Comparison of ENCODE assay signal across 16 cellular contexts in genomic region chr2:42136832-42137821, GRCh38. TPM values are rescaled to one million over a fixed set of nuclear protein-coding genes. Genes with fewer than 3 reads are reported as not detected.
DNase-seq lines count a peak whose midpoint lies in the region; ATAC-seq and TF ChIP-seq lines count a peak whose summit lies in the region.
"Had no signal": no experiment of that assay in that cellular context is flagged by ENCODE, and none has a peak within 500 bp of the region (broad histone marks: within the 10 kb centered on the region; RNA-seq: fewer than 3 reads in every experiment).

No MANE protein-coding gene starts in this region.

- TF ChIP-seq CTCF in activated CD8-positive, alpha-beta T cell treated with anti-CD3 and anti-CD28 coated beads for 36 hours (IDR thresholded peaks at IDR 0.05): no peak
- TF ChIP-seq CTCF in tibial nerve (IDR thresholded peaks at IDR 0.05): no peak

- POLR2A ChIA-PET in activated CD8-positive, alpha-beta T cell treated with anti-CD3 and anti-CD28 coated beads for 36 hours (lab: Charles Lee): interaction anchor here (0.7 to 1.6 kb wide), 3 partner anchors 13 to 31 kb away, joined by 3 to 6 read pairs (median 4); no protein-coding TSS in a partner anchor

- H2AFZ ChIP-seq in ACC112 (ENCODE audit: low read length, unreplicated experiment) (no peak overlapping the region), mesenchymal stem cell (ENCODE audit: low read depth, low read length) (no peak overlapping the region)

- H3K18ac ChIP-seq in mesenchymal stem cell (ENCODE audit: low read depth in 1 of 2, low read length in 2 of 2): peak overlapping the region in 1 of 2 experiments; percentile 78

- H3K27ac ChIP-seq in ACC112 (ENCODE audit: low read depth, low read length): peak overlapping the region; percentile 22; the same call in 1 of the 2 replicates
- peak overlapping the region; percentile 0 for H3K27ac ChIP-seq in mesenchymal stem cell (ENCODE audit: low read length, poor library complexity, severe bottlenecking)
- peak overlapping the region in 2 of 4 donors; percentile 0 to 53 for H3K27ac ChIP-seq in tibial nerve

- DNase-seq in EL (peak; percentile 12), mesenchymal stem cell (peak; percentile 36), MG63 (no peak), activated gamma-delta T cell (lab: John Stamatoyannopoulos, UW) (no peak), tibial nerve (ENCODE audit: low spot score in 2 of 2) (no peak)
- DNase-seq in activated CD8-positive, alpha-beta T cell treated with anti-CD3 and anti-CD28 coated beads for 36 hours: no peak
- DNase-seq: AML-193; NCI-H1048; NCI-H446 treated with DMSO at 0.1 percent for 48 hours; retina; stimulated activated CD4-positive, alpha-beta T cell treated with anti-CD3 and anti-CD28 coated beads, Interleukin-4, amount 100 ng/mL, for 4 hours; stimulated activated naive CD4-positive, alpha-beta T cell treated with Interleukin-2 at 50 U/mL for 16 hours had no signal

- H3K4me2 ChIP-seq in mesenchymal stem cell (ENCODE audit: low read length, poor library complexity, severe bottlenecking): no peak overlapping the region

- no peak overlapping the region for H4K91ac ChIP-seq in mesenchymal stem cell (ENCODE audit: low read length)

- no peaks in the 10 kb centered on the region for H3K9me3 Mint-ChIP-seq in activated CD8-positive, alpha-beta T cell treated with anti-CD3 and anti-CD28 coated beads for 36 hours
- H3K9me3 Mint-ChIP-seq: T-helper 2 cell treated with Interferon-gamma antibody and Interleukin-4, amounts not matched to agents 5 μg/mL and 100 μg/mL, for 36 hours had no signal

- H3K36me3 ChIP-seq in ACC112 (ENCODE audit: insufficient read depth, low read length): no peaks in the 10 kb centered on the region
- no peaks in the 10 kb centered on the region for H3K36me3 ChIP-seq in mesenchymal stem cell (ENCODE audit: control insufficient read depth in 1 of 2, insufficient read depth in 2 of 2, low read depth in 1 of 2, low read length in 2 of 2)
- H3K36me3 ChIP-seq in MG63: no peaks in the 10 kb centered on the region
- H3K36me3 ChIP-seq in tibial nerve: no peaks in the 10 kb centered on the region

- H3K4me3 ChIP-seq in ACC112 (ENCODE audit: low read depth, low read length) (no peak overlapping the region), mesenchymal stem cell (ENCODE audit: insufficient read depth in 1 of 2, low read depth in 1 of 2, low read length in 2 of 2) (no peak overlapping the region), MG63 (no peak overlapping the region), tibial nerve (no peak overlapping the region)

- H4K8ac ChIP-seq in mesenchymal stem cell (ENCODE audit: low read length): no peak overlapping the region

- CTCF ChIA-PET in activated CD8-positive, alpha-beta T cell treated with anti-CD3 and anti-CD28 coated beads for 36 hours (lab: Charles Lee): interaction anchor here (0.6 to 2.2 kb wide), 6 partner anchors 14 to 59 kb away, joined by 3 to 8 read pairs (median 4); no protein-coding TSS in a partner anchor

- peak overlapping the region; percentile 95 for H2BK15ac ChIP-seq in mesenchymal stem cell (ENCODE audit: low read depth, poor library complexity, severe bottlenecking)

- H2BK5ac ChIP-seq in mesenchymal stem cell (ENCODE audit: low read depth, low read length, poor library complexity, severe bottlenecking): no peak overlapping the region

- no peaks in the 10 kb centered on the region for H3K27me3 Mint-ChIP-seq in activated CD8-positive, alpha-beta T cell treated with anti-CD3 and anti-CD28 coated beads for 36 hours

- 74% methylated on average over 4 of the region's 7 CpGs for WGBS in mesenchymal stem cell
- WGBS in tibial nerve, 2 donors: 63 to 83% methylated on average over 7 of the region's 7 CpGs

- no peak for TF ChIP-seq EP300 in tibial nerve (IDR thresholded peaks at IDR 0.05)

- H3K79me2 ChIP-seq in ACC112 (ENCODE audit: control insufficient read depth, insufficient read depth, low read length, unreplicated experiment): no peaks in the 10 kb centered on the region

- peak overlapping the region; percentile 19 for H2BK120ac ChIP-seq in mesenchymal stem cell (ENCODE audit: low read depth, low read length)

- peak overlapping the region; percentile 3 to 91 for H3K4ac ChIP-seq in mesenchymal stem cell (ENCODE audit: low read depth in 1 of 2, low read length in 2 of 2)

- peak overlapping the region in 1 of 2 experiments; percentile 93 for H3K14ac ChIP-seq in mesenchymal stem cell (ENCODE audit: low read length in 2 of 2)

- peak overlapping the region; percentile 56 to 97 for H2BK12ac ChIP-seq in mesenchymal stem cell (ENCODE audit: low read length in 2 of 2)

- H3K27me3 ChIP-seq in ACC112 (ENCODE audit: insufficient read depth, low read length): no peaks in the 10 kb centered on the region
- no peaks in the 10 kb centered on the region for H3K27me3 ChIP-seq in mesenchymal stem cell (ENCODE audit: control insufficient read depth in 1 of 2, insufficient read depth in 1 of 2, low read length in 2 of 2)
- H3K27me3 ChIP-seq in MG63: no peaks in the 10 kb centered on the region
- no peaks in the 10 kb centered on the region for H3K27me3 ChIP-seq in tibial nerve

- ATAC-seq in activated CD8-positive, alpha-beta T cell treated with anti-CD3 and anti-CD28 coated beads for 36 hours: no peak
- no peak for ATAC-seq in GM21447 (IDR thresholded peaks at IDR 0.05; ENCODE audit: unreplicated experiment)

- H3K79me1 ChIP-seq in mesenchymal stem cell (replicated peaks; ENCODE audit: low read length, poor library complexity, severe bottlenecking): no peaks in the 10 kb centered on the region

- H3K4me1 ChIP-seq in ACC112 (ENCODE audit: control insufficient read depth, insufficient read depth, low read length, unreplicated experiment) (peaks cover 67% of the 10 kb centered on the region), mesenchymal stem cell (ENCODE audit: control insufficient read depth, insufficient read depth, low read depth, low read length) (peaks cover 29% of the 10 kb centered on the region), tibial nerve (peaks cover 0 to 63% (median 22%) of the 10 kb centered on the region in 4 donors)

- no peaks in the 10 kb centered on the region for H3K9me3 ChIP-seq in mesenchymal stem cell (ENCODE audit: control insufficient read depth, low read length)
- no peaks in the 10 kb centered on the region for H3K9me3 ChIP-seq in MG63
- H3K9me3 ChIP-seq in tibial nerve: no peaks in the 10 kb centered on the region

- no peak overlapping the region for H3K4me3 Mint-ChIP-seq in activated CD8-positive, alpha-beta T cell treated with anti-CD3 and anti-CD28 coated beads for 36 hours
- H3K4me3 Mint-ChIP-seq: mesothelial cell of epicardium had no signal

- peak overlapping the region in 1 of 2 experiments; percentile 9 for H3K23ac ChIP-seq in mesenchymal stem cell (ENCODE audit: low read length in 2 of 2)

- H3K4me1 Mint-ChIP-seq in activated CD8-positive, alpha-beta T cell treated with anti-CD3 and anti-CD28 coated beads for 36 hours (ENCODE audit: low read depth): peaks cover 63% of the 10 kb centered on the region

- no peak overlapping the region for H3K9ac ChIP-seq in mesenchymal stem cell (ENCODE audit: low read length)

- peak overlapping the region; percentile 34 for H3K27ac Mint-ChIP-seq in activated CD8-positive, alpha-beta T cell treated with anti-CD3 and anti-CD28 coated beads for 36 hours
- H3K27ac Mint-ChIP-seq: mesothelial cell of epicardium had no signal

- intact Hi-C loops in activated CD8-positive, alpha-beta T cell treated with anti-CD3 and anti-CD28 coated beads for 36 hours (cut with micrococcal nuclease): no loop called here

- no peak for TF ChIP-seq POLR2A in tibial nerve (IDR thresholded peaks at IDR 0.05)

- no peaks in the 10 kb centered on the region for H3K36me3 Mint-ChIP-seq in activated CD8-positive, alpha-beta T cell treated with anti-CD3 and anti-CD28 coated beads for 36 hours (ENCODE audit: low read depth)
- H3K36me3 Mint-ChIP-seq: mesothelial cell of epicardium had no signal

- peak overlapping the region; percentile 97 for H2AK5ac ChIP-seq in mesenchymal stem cell (ENCODE audit: low read length, severe bottlenecking)

RNA-seq across cellular contexts. Expression of gene EML4, which starts 32.0 kb away (rescaled TPM):
- total RNA-seq in activated CD8-positive, alpha-beta T cell treated with anti-CD3 and anti-CD28 coated beads for 36 hours: 10 to 100 TPM; 58.2 to 59.7 TPM
- 24.9 TPM for polyA plus RNA-seq in mesenchymal stem cell (2013, experiment 1 of 2)
- polyA plus RNA-seq in mesenchymal stem cell (2013, experiment 2 of 2): 24.4 TPM
- total RNA-seq in MG63 (2014; rRNA removed; shearing (Covaris generic); ENCODE audit: low replicate concordance): 18.5 and 19.5 TPM in 2 replicates
- total RNA-seq in tibial nerve: 10 to 100 TPM; 20.8 to 29.8 (median 25.3) TPM

Comparison
In these comparisons a context has a peak if more than half of its experiments do, and no peak if none do; other contexts are left out.
1. DNase-seq: peak in EL (single experiment) and mesenchymal stem cell (single experiment); none in activated CD8-positive, alpha-beta T cell treated with anti-CD3 and anti-CD28 coated beads for 36 hours (single experiment), MG63 (single experiment), activated gamma-delta T cell (single experiment) and tibial nerve (0 of 2).